Comparison of ENCODE assay signal across 8 cellular contexts in the genomic region with DNA sequence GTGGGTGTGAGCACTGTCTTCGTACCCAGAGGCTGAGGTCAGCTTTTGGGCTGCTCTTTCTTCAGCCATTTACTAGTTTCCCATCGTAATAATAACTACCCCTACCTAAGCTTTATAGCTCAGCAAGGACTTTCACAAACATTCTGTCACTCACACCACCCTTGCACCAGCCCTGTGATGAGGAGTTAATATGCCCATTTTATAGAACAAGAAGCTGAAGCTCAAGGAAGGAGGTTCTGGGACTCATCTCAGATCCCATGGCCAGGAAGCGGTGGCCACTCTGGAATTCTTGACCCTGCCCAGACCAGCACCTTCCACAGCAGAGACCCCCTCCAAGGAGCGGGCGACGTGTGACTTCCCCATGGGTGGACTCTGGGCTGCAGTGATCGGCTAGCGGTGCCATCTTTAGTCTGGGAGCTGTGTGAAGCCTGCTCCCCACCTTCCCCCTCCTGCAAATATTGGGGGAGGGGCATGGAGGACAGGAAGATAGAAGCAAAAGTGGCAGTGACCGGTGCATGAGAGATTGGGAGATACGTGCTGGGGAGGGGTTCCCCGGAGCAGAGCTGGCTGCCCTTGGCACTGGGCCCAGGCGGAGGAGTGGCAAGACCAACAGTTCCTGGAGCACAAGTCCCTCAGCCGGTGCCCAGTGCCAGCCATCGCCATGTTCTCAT.
DNase-seq lines count a peak whose midpoint lies in the region; ATAC-seq, FAIRE-seq and TF ChIP-seq lines count a peak whose summit lies in the region.

No MANE protein-coding gene starts in this region.

- DNase-seq in DMS 273 (lab: John Stamatoyannopoulos, UW; ENCODE audit: unreplicated experiment) (peak; percentile 78), NCI-H460 (ENCODE audit: extremely low read depth, low read depth) (peak; percentile 87), epithelial cell of prostate (ENCODE audit: low read depth, low spot score) (no peak), pancreas (peak; percentile 87 to 97 (median 93)), AG08395 (ENCODE audit: low spot score) (no peak), GOT3 (lab: John Stamatoyannopoulos, UW) (no peak)
- no peak for DNase-seq in effector memory CD4-positive, alpha-beta T cell
- DNase-seq in stimulated activated CD4-positive, alpha-beta T cell treated with anti-CD3 and anti-CD28 coated beads, Interleukin-4, amount 100 ng/mL, for 1 hour = no peak

- H3K4me1 ChIP-seq in pancreas = peaks cover 37 to 49% (median 46%) of the 10 kb centered on the region in 3 donors
- H3K4me1 ChIP-seq in effector memory CD4-positive, alpha-beta T cell (ENCODE audit: control insufficient read depth, insufficient read depth, low read length, poor library complexity, severe bottlenecking) = peaks cover 20% of the 10 kb centered on the region

- intact Hi-C loops in pancreas (cut with DNase I) = loop anchor here in 1 of 3 donors (5.0 kb wide), 1 partner anchor 96 kb away; no protein-coding TSS in a partner anchor

- TF ChIP-seq CTCF in pancreas (IDR thresholded peaks at IDR 0.05) = no peak

- H3K27me3 ChIP-seq in pancreas = no peaks in the 10 kb centered on the region
- H3K27me3 ChIP-seq in effector memory CD4-positive, alpha-beta T cell (replicated peaks; ENCODE audit: control insufficient read depth, insufficient read depth, low read length, poor library complexity, severe bottlenecking) = no peaks in the 10 kb centered on the region

- H3K36me3 ChIP-seq in pancreas = no peaks in the 10 kb centered on the region
- no peaks in the 10 kb centered on the region for H3K36me3 ChIP-seq in effector memory CD4-positive, alpha-beta T cell (ENCODE audit: control insufficient read depth, insufficient read depth, low read length)

- no peaks in the 10 kb centered on the region for H3K9me3 ChIP-seq in pancreas
- H3K9me3 ChIP-seq in effector memory CD4-positive, alpha-beta T cell (ENCODE audit: control insufficient read depth, low read length) = no peaks in the 10 kb centered on the region

- 37 to 42% methylated on average over 14 of the region's 14 CpGs for WGBS in pancreas, 2 donors

- no peak for FAIRE-seq in pancreas (lab: Jason Lieb, UNC)

- H3K4me3 ChIP-seq in pancreas = no peak overlapping the region
- H3K4me3 ChIP-seq in effector memory CD4-positive, alpha-beta T cell (ENCODE audit: insufficient read depth, low read depth, low read length, poor library complexity, severe bottlenecking) = no peak overlapping the region

- H3K27ac ChIP-seq in epithelial cell of prostate = peak overlapping the region; percentile 93
- peak overlapping the region; percentile 89 to 97 (median 92) for H3K27ac ChIP-seq in pancreas
- no peak overlapping the region for H3K27ac ChIP-seq in effector memory CD4-positive, alpha-beta T cell (ENCODE audit: insufficient read depth, low read length, poor library complexity, severe bottlenecking)

- peak; percentile 34 to 47 (median 44) for ATAC-seq in pancreas

Comparison
In these comparisons a context has a peak if more than half of its experiments do, and no peak if none do; other contexts are left out.
1. DNase-seq: peak in DMS 273 (single experiment), NCI-H460 (single experiment) and pancreas (6 of 6); none in epithelial cell of prostate (single experiment), effector memory CD4-positive, alpha-beta T cell (0 of 3), stimulated activated CD4-positive, alpha-beta T cell treated with anti-CD3 and anti-CD28 coated beads, Interleukin-4, amount 100 ng/mL, for 1 hour (single experiment), AG08395 (single experiment) and GOT3 (single experiment).